In the genomic region with DNA sequence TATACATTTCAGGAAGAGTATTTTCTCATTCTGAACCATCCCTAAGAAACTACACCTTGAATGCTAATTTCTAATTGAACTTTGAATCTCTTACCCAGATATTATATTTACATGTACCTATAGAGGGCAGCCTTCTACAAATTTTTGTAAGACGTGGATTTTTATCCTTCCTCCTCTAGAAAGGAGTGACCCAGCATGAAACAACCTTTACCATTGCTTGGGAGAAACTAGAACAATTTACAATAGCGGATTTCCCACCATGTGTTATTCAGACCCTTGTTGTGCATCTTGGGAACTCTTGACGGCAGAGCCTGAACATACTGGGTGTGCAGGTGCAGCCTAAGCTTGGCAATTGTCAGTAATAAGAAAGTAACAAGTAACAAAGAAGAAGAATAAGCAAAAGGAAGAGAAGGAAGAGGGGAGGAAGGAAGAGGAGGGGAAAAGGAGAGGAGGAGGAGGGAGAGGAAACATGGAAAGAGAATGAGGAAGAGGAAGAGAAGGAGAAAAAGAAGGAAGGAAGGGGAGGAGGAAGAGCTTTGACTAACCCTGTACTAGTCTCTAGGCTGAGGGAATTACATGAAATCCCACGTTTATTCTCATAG, we compare ENCODE assay signal across 8 cellular contexts. TPM values are rescaled to one million over a fixed set of nuclear protein-coding genes. Genes with fewer than 3 reads are reported as not detected.
DNase-seq lines count a peak whose midpoint lies in the region; ATAC-seq and TF ChIP-seq lines count a peak whose summit lies in the region.

No MANE protein-coding gene starts in this region.

- H3K4me3 ChIP-seq in body of pancreas (no peak overlapping the region), testis (no peak overlapping the region)

- no peaks in the 10 kb centered on the region for H3K9me3 ChIP-seq in body of pancreas
- H3K9me3 ChIP-seq in testis, result no peaks in the 10 kb centered on the region

- peak; percentile 38 to 58 for ATAC-seq in activated CD4-positive, CD25-positive, alpha-beta regulatory T cell treated with anti-CD3 and anti-CD28 coated beads, Interleukin-2, amount 50 U/mL, for 24 hours
- peak; percentile 69 for ATAC-seq in HG02678 (IDR thresholded peaks at IDR 0.05; ENCODE audit: unreplicated experiment)
- ATAC-seq in body of pancreas, result peak; percentile 75

- TF ChIP-seq POLR2A in body of pancreas (IDR thresholded peaks at IDR 0.05) (no peak), testis (IDR thresholded peaks at IDR 0.05) (no peak)

- TF ChIP-seq CTCF in body of pancreas (IDR thresholded peaks at IDR 0.05) (peak; percentile 12 to 68 (median 62)), testis (IDR thresholded peaks at IDR 0.05) (peak in 2 of 3 experiments; percentile 23 to 37)

- H3K27ac ChIP-seq in body of pancreas, result peak overlapping the region in 1 of 4 donors; percentile 29
- no peak overlapping the region for H3K27ac ChIP-seq in testis

- H3K27me3 ChIP-seq in body of pancreas (no peaks in the 10 kb centered on the region), testis (no peaks in the 10 kb centered on the region)

- intact Hi-C loops in body of pancreas (cut with DNase I), result loop anchor here (5.0 to 10.0 kb wide), 2 partner anchors 98 to 135 kb away; a partner anchor contains a TSS
- intact Hi-C loops in testis (cut with DNase I; ENCODE audit: low total_unique reads), result no loop called here

- DNase-seq in activated CD4-positive, CD25-positive, alpha-beta regulatory T cell (lab: John Stamatoyannopoulos, UW), result no peak
- DNase-seq in NCI-H524 (lab: John Stamatoyannopoulos, UW), result peak; percentile 25 to 66
- no peak for DNase-seq in body of pancreas
- DNase-seq in inferior parietal cortex (ENCODE audit: extremely low spot score), result peak; percentile 45
- no peak for DNase-seq in testis
- DNase-seq in occipital lobe (lab: John Stamatoyannopoulos, UW), result no peak

- H3K4me1 ChIP-seq in body of pancreas (peaks cover 14% of the 10 kb centered on the region), testis (peaks cover 3% of the 10 kb centered on the region)

- H3K36me3 ChIP-seq in body of pancreas (replicated peaks in 1 of 2; ENCODE audit: insufficient read depth in 1 of 2, low read depth in 2 of 2) (no peaks in the 10 kb centered on the region), testis (ENCODE audit: low read depth, missing control alignments) (no peaks in the 10 kb centered on the region)

- WGBS in body of pancreas, 2 donors, result 3 to 4% methylated on average over 4 of the region's 4 CpGs
- 19% methylated on average over 4 of the region's 4 CpGs for WGBS in testis, 2 donors

RNA-seq across cellular contexts. Expression of a gene that starts 10.8 kb away (rescaled TPM):
- total RNA-seq in body of pancreas, result not detected
- not detected for total RNA-seq in testis
- not detected for polyA plus RNA-seq in testis (ENCODE audit: insufficient read depth, low read depth, low replicate concordance)
- not detected for total RNA-seq in occipital lobe

RNA-seq across cellular contexts. Expression of a gene that starts 44.1 kb away (rescaled TPM):
- total RNA-seq in body of pancreas (1 to 10 TPM in 1 of 2 donors, not detected in 1; 1.3 TPM), testis (under 1 TPM; 0.16 to 0.37 TPM), occipital lobe (not detected)
- 0.54 TPM for polyA plus RNA-seq in testis (ENCODE audit: insufficient read depth, low read depth, low replicate concordance)

RNA-seq across cellular contexts. Expression of a gene that starts 45.7 kb away (rescaled TPM):
- total RNA-seq in body of pancreas, result not detected
- not detected for total RNA-seq in testis
- not detected for polyA plus RNA-seq in testis (ENCODE audit: insufficient read depth, low read depth, low replicate concordance)
- not detected for total RNA-seq in occipital lobe

Comparison
In these comparisons a context has a peak if more than half of its experiments do, and no peak if none do; other contexts are left out.
1. DNase-seq: peak in NCI-H524 (2 of 2) and inferior parietal cortex (single experiment); none in activated CD4-positive, CD25-positive, alpha-beta regulatory T cell (0 of 4), body of pancreas (0 of 4), testis (single experiment) and occipital lobe (single experiment).
2. Peak in every context shown above with its lines, with median percentiles within 50 percentile points of each other: ATAC-seq.